In genomic region chr16:89442588-89442987, GRCh38 we compare ENCODE assay signal across 8 cellular contexts. TPM values are rescaled to one million over a fixed set of nuclear protein-coding genes. Genes with fewer than 3 reads are reported as not detected.
A peak's percentile ranks its signal among the peaks of the same experiment; 100 is the strongest.
DNase-seq lines count a peak whose midpoint lies in the region; ATAC-seq and FAIRE-seq lines count a peak whose summit lies in the region.

No MANE protein-coding gene starts in this region.

- FAIRE-seq in small intestine (lab: Jason Lieb, UNC) = no peak

- H3F3A ChIP-seq in GM23248 (ENCODE audit: insufficient read depth) = peaks cover 55% of the 10 kb centered on the region

- in situ Hi-C loops in GM23248 (cut with MboI) = no loop called here

- H3K27ac ChIP-seq in GM23248 (peak overlapping the region; percentile 94), iPS-18a (ENCODE audit: low read length) (peak overlapping the region; percentile 11), small intestine (ENCODE audit: low read depth in 1 of 2, low read length in 1 of 2) (peak overlapping the region; percentile 3 to 44)

- H3K9me3 Mint-ChIP-seq in activated T-helper 2 cell treated with anti-CD3 and anti-CD28 coated beads, Interferon-gamma antibody, Interleukin-2, Interleukin-4, amounts not matched to agents 10 μg/mL and 5 μg/mL and 100 μg/mL, durations not matched to agents 14 hours and 24 hours and 36 hours = no peaks in the 10 kb centered on the region

- H3K9me2 ChIP-seq in GM23248 (ENCODE audit: insufficient read depth) = no peaks in the 10 kb centered on the region

- ATAC-seq in HG03378 (IDR thresholded peaks at IDR 0.05; ENCODE audit: unreplicated experiment) (no peak), GM18873 (IDR thresholded peaks at IDR 0.05; ENCODE audit: low FRiP score, unreplicated experiment) (no peak)

- peak overlapping the region; percentile 73 for H3K4me2 ChIP-seq in GM23248 (ENCODE audit: unreplicated experiment)

- peaks cover 68% of the 10 kb centered on the region; the same call in 1 of the 2 replicates for H4K20me1 ChIP-seq in GM23248 (ENCODE audit: insufficient read depth)

- no peaks in the 10 kb centered on the region for H3K9me3 ChIP-seq in GM23248 (ENCODE audit: low read depth)
- H3K9me3 ChIP-seq in iPS-18a (ENCODE audit: control insufficient read depth, low read depth, low read length) = no peaks in the 10 kb centered on the region
- no peaks in the 10 kb centered on the region for H3K9me3 ChIP-seq in small intestine (ENCODE audit: control insufficient read depth, low read depth)

- no peak overlapping the region for H2AFZ ChIP-seq in GM23248

- intact Hi-C loops in activated T-helper 2 cell treated with anti-CD3 and anti-CD28 coated beads, Interferon-gamma antibody, Interleukin-2, Interleukin-4, amounts not matched to agents 10 μg/mL and 5 μg/mL and 100 μg/mL, durations not matched to agents 14 hours and 24 hours and 36 hours (cut with micrococcal nuclease) = no loop called here

- no peak for DNase-seq in GM23248
- no peak for DNase-seq in activated T-helper 2 cell treated with anti-CD3 and anti-CD28 coated beads, Interferon-gamma antibody, Interleukin-2, Interleukin-4, amounts not matched to agents 10 μg/mL and 5 μg/mL and 100 μg/mL, durations not matched to agents 14 hours and 24 hours and 36 hours (ENCODE audit: low spot score)
- DNase-seq in small intestine = no peak
- no peak for DNase-seq in NCI-H1105 (lab: John Stamatoyannopoulos, UW)
- no peak for DNase-seq in NCI-H146 (lab: John Stamatoyannopoulos, UW)

- H3K27me3 ChIP-seq in GM23248 (replicated peaks; ENCODE audit: insufficient read depth) (no peaks in the 10 kb centered on the region), iPS-18a (ENCODE audit: control insufficient read depth, insufficient read depth, low read length) (no peaks in the 10 kb centered on the region), small intestine (ENCODE audit: control insufficient read depth in 2 of 2, insufficient read depth in 2 of 2, low read length in 2 of 2) (no peaks in the 10 kb centered on the region)

- H3K4me3 Mint-ChIP-seq in activated T-helper 2 cell treated with anti-CD3 and anti-CD28 coated beads, Interferon-gamma antibody, Interleukin-2, Interleukin-4, amounts not matched to agents 10 μg/mL and 5 μg/mL and 100 μg/mL, durations not matched to agents 14 hours and 24 hours and 36 hours (ENCODE audit: low read depth) = no peak overlapping the region

- H3K4me3 ChIP-seq in GM23248 (peak overlapping the region; percentile 48), iPS-18a (ENCODE audit: low read length) (no peak overlapping the region), small intestine (ENCODE audit: low read depth in 1 of 2, low read length in 2 of 2) (no peak overlapping the region)

- peaks cover 19% of the 10 kb centered on the region for H3K36me3 Mint-ChIP-seq in activated T-helper 2 cell treated with anti-CD3 and anti-CD28 coated beads, Interferon-gamma antibody, Interleukin-2, Interleukin-4, amounts not matched to agents 10 μg/mL and 5 μg/mL and 100 μg/mL, durations not matched to agents 14 hours and 24 hours and 36 hours (ENCODE audit: low read depth)

- no peaks in the 10 kb centered on the region for H3K27me3 Mint-ChIP-seq in activated T-helper 2 cell treated with anti-CD3 and anti-CD28 coated beads, Interferon-gamma antibody, Interleukin-2, Interleukin-4, amounts not matched to agents 10 μg/mL and 5 μg/mL and 100 μg/mL, durations not matched to agents 14 hours and 24 hours and 36 hours (ENCODE audit: low read depth)

- 27% methylated on average over 10 of the region's 10 CpGs for WGBS in GM23248 (ENCODE audit: low coverage in 1 of 2, low lambda C conversion rate in 2 of 2, missing lambda C conversion rate in 2 of 2), 2 experiments
- WGBS in small intestine, 3 donors = 26 to 52% (median 29%) methylated on average over 10 of the region's 10 CpGs

- H3K4me1 Mint-ChIP-seq in activated T-helper 2 cell treated with anti-CD3 and anti-CD28 coated beads, Interferon-gamma antibody, Interleukin-2, Interleukin-4, amounts not matched to agents 10 μg/mL and 5 μg/mL and 100 μg/mL, durations not matched to agents 14 hours and 24 hours and 36 hours (ENCODE audit: low read depth) = peaks cover 86% of the 10 kb centered on the region

- peak overlapping the region; percentile 38 for H3K27ac Mint-ChIP-seq in activated T-helper 2 cell treated with anti-CD3 and anti-CD28 coated beads, Interferon-gamma antibody, Interleukin-2, Interleukin-4, amounts not matched to agents 10 μg/mL and 5 μg/mL and 100 μg/mL, durations not matched to agents 14 hours and 24 hours and 36 hours

- H3K4me1 ChIP-seq in GM23248 (ENCODE audit: insufficient read depth) = peaks cover 39% of the 10 kb centered on the region
- H3K4me1 ChIP-seq in iPS-18a (ENCODE audit: control insufficient read depth, low read depth, low read length) = peaks cover 19% of the 10 kb centered on the region
- H3K4me1 ChIP-seq in small intestine (ENCODE audit: control insufficient read depth in 2 of 2, insufficient read depth in 1 of 2, low read depth in 1 of 2, low read length in 1 of 2) = peaks cover 19 to 23% of the 10 kb centered on the region in 2 donors

- H3K36me3 ChIP-seq in GM23248 (ENCODE audit: low read depth) = no peaks in the 10 kb centered on the region
- H3K36me3 ChIP-seq in iPS-18a (ENCODE audit: control insufficient read depth, low read depth, low read length) = no peaks in the 10 kb centered on the region
- H3K36me3 ChIP-seq in small intestine (ENCODE audit: control insufficient read depth in 2 of 2, insufficient read depth in 2 of 2, low read length in 2 of 2) = no peaks in the 10 kb centered on the region

- H3K9ac ChIP-seq in GM23248 (peak overlapping the region; percentile 78), iPS-18a (ENCODE audit: low read length) (no peak overlapping the region)

- peaks cover 100% of the 10 kb centered on the region for H3K79me2 ChIP-seq in GM23248 (ENCODE audit: insufficient read depth)

RNA-seq across cellular contexts. Expression of gene ANKRD11, which starts 47.8 kb away (rescaled TPM):
- 83.8 and 84.7 TPM in 2 replicates for total RNA-seq in GM23248 (2014; rRNA removed; shearing (Covaris generic))
- polyA plus RNA-seq in GM23248 (2016; fragmentation: Nextera tagmentation; extraction: Ambion mirVana) (34.7 and 39.3 TPM in 2 replicates), small intestine (10 to 100 TPM; 48.4 to 72.1 (median 59.0) TPM)
- total RNA-seq in activated T-helper 2 cell treated with anti-CD3 and anti-CD28 coated beads, Interferon-gamma antibody, Interleukin-2, Interleukin-4, amounts not matched to agents 10 μg/mL and 5 μg/mL and 100 μg/mL, durations not matched to agents 14 hours and 24 hours and 36 hours = 142 and 144 TPM in 2 replicates

Comparison
In these comparisons a context has a peak if more than half of its experiments do, and no peak if none do; other contexts are left out.
1. H3K27ac ChIP-seq: peak in every context shown above with its lines; median percentile 94 in GM23248; 24 in small intestine; 11 in iPS-18a.